Comparison of ENCODE assay signal across 19 cellular contexts in genomic region chr14:21236948-21237797, GRCh38. TPM values are rescaled to one million over a fixed set of nuclear protein-coding genes. Genes with fewer than 3 reads are reported as not detected.
A peak's percentile ranks its signal among the peaks of the same experiment; 100 is the strongest.
DNase-seq lines count a peak whose midpoint lies in the region; ATAC-seq and TF ChIP-seq lines count a peak whose summit lies in the region.
"Had no signal": no experiment of that assay in that cellular context is flagged by ENCODE, and none has a peak within 500 bp of the region (broad histone marks: within the 10 kb centered on the region; RNA-seq: fewer than 3 reads in every experiment).

No MANE protein-coding gene starts in this region.

- H2BK20ac ChIP-seq in IMR-90 (ENCODE audit: low read depth, low read length), result no peak overlapping the region

- no peaks in the 10 kb centered on the region for H3K9me3 Mint-ChIP-seq in activated CD4-positive, alpha-beta memory T cell treated with anti-CD3 and anti-CD28 coated beads for 36 hours
- H3K9me3 Mint-ChIP-seq in activated CD4-positive, alpha-beta memory T cell treated with anti-CD3 and anti-CD28 coated beads, Interleukin-2, amount 10 ng/mL, durations not matched to agents 7 days and 5 days, result no peaks in the 10 kb centered on the region
- H3K9me3 Mint-ChIP-seq in activated naive CD8-positive, alpha-beta T cell treated with anti-CD3 and anti-CD28 coated beads, Interleukin-2, amount 50 U/mL, for 24 hours, result no peaks in the 10 kb centered on the region
- H3K9me3 Mint-ChIP-seq in progenitor cell of endocrine pancreas (ENCODE audit: low read depth), result no peaks in the 10 kb centered on the region
- H3K9me3 Mint-ChIP-seq: CD14-positive monocyte had no signal

- peaks cover 1% of the 10 kb centered on the region for H3K4me1 ChIP-seq in IMR-90 (ENCODE audit: control insufficient read depth, insufficient read depth, low read length)

- H3K23ac ChIP-seq in IMR-90 (ENCODE audit: low read depth, low read length), result no peak overlapping the region

- no peak overlapping the region for H2BK15ac ChIP-seq in IMR-90 (ENCODE audit: low read depth, low read length)

- H3K14ac ChIP-seq in IMR-90 (replicated peaks; ENCODE audit: low read depth, low read length), result no peak overlapping the region

- WGBS in IMR-90 (ENCODE audit: extremely low coverage in 2 of 2, insufficient read length in 1 of 2), 2 experiments, result no CpG with 5 or more reads among the region's 6 CpGs

- no peak overlapping the region for H2BK120ac ChIP-seq in IMR-90 (ENCODE audit: low read depth, low read length)

- peaks cover 33% of the 10 kb centered on the region for H3K36me3 ChIP-seq in IMR-90 (ENCODE audit: control insufficient read depth, insufficient read depth, low read length)

- H4K8ac ChIP-seq in IMR-90 (ENCODE audit: low read depth in 2 of 2, low read length in 2 of 2), result no peak overlapping the region

- peaks cover 97% of the 10 kb centered on the region for H4K20me1 ChIP-seq in IMR-90 (ENCODE audit: insufficient read depth, low read length)

- in situ Hi-C loops in IMR-90 (cut with MboI; ENCODE audit: low sequenced_read_pairs), result no loop called here

- no peak overlapping the region for H3K4me3 Mint-ChIP-seq in activated CD4-positive, alpha-beta memory T cell treated with anti-CD3 and anti-CD28 coated beads for 36 hours
- no peak overlapping the region for H3K4me3 Mint-ChIP-seq in activated CD4-positive, alpha-beta memory T cell treated with anti-CD3 and anti-CD28 coated beads, Interleukin-2, amount 10 ng/mL, durations not matched to agents 7 days and 5 days
- no peak overlapping the region for H3K4me3 Mint-ChIP-seq in activated naive CD8-positive, alpha-beta T cell treated with anti-CD3 and anti-CD28 coated beads, Interleukin-2, amount 50 U/mL, for 24 hours
- H3K4me3 Mint-ChIP-seq in progenitor cell of endocrine pancreas (ENCODE audit: low read depth), result no peak overlapping the region
- H3K4me3 Mint-ChIP-seq: CD14-positive monocyte had no signal

- H3K4ac ChIP-seq in IMR-90 (ENCODE audit: low read depth, low read length), result no peak overlapping the region

- H4K5ac ChIP-seq in IMR-90 (ENCODE audit: low read depth, low read length), result no peak overlapping the region

- CTCF ChIA-PET in activated CD4-positive, alpha-beta memory T cell treated with anti-CD3 and anti-CD28 coated beads for 36 hours (lab: Charles Lee), result no interaction called here
- CTCF ChIA-PET in activated CD4-positive, alpha-beta memory T cell treated with anti-CD3 and anti-CD28 coated beads, Interleukin-2, amount 10 ng/mL, durations not matched to agents 7 days and 5 days (lab: Charles Lee), result no interaction called here
- CTCF ChIA-PET in IMR-90 (lab: Yijun Ruan, JAX), result no interaction called here

- 0 out of 2 replicates have a peak, but pooled peaks have one; percentile 12 for TF ChIP-seq POLR2A in IMR-90 (IDR thresholded peaks at IDR 0.05; ENCODE audit: low read depth, low read length)

- no peak overlapping the region for H2BK5ac ChIP-seq in IMR-90 (ENCODE audit: low read depth, low read length, poor library complexity, severe bottlenecking)

- POLR2A ChIA-PET in activated CD4-positive, alpha-beta memory T cell treated with anti-CD3 and anti-CD28 coated beads for 36 hours (lab: Charles Lee), result no interaction called here
- POLR2A ChIA-PET in activated CD4-positive, alpha-beta memory T cell treated with anti-CD3 and anti-CD28 coated beads, Interleukin-2, amount 10 ng/mL, durations not matched to agents 7 days and 5 days (lab: Charles Lee), result interaction anchor here (0.7 kb wide), 1 partner anchor 10 kb away, joined by 3 read pairs; no protein-coding TSS in a partner anchor
- POLR2A ChIA-PET in IMR-90 (lab: Charles Lee; ENCODE audit: unreplicated experiment), result no interaction called here

- dilution Hi-C loops in IMR-90 (cut with HindIII; ENCODE audit: low sequenced_read_pairs, unreplicated experiment), result no loop called here

- H2AK5ac ChIP-seq in IMR-90 (ENCODE audit: low read depth, low read length), result no peak overlapping the region

- no peak for DNase-seq in activated CD4-positive, alpha-beta memory T cell treated with anti-CD3 and anti-CD28 coated beads for 36 hours
- no peak for DNase-seq in activated CD4-positive, alpha-beta memory T cell treated with anti-CD3 and anti-CD28 coated beads, Interleukin-2, amount 10 ng/mL, durations not matched to agents 7 days and 5 days
- DNase-seq in IMR-90 (no peak), progenitor cell of endocrine pancreas (ENCODE audit: low spot score, unreplicated experiment) (no peak), pons (ENCODE audit: low spot score) (no peak), NCI-H187 (lab: John Stamatoyannopoulos, UW) (no peak)
- no peak for DNase-seq in activated naive CD8-positive, alpha-beta T cell treated with anti-CD3 and anti-CD28 coated beads, Interleukin-2, amount 50 U/mL, for 24 hours
- DNase-seq: activated CD4-positive, CD25-positive, alpha-beta regulatory T cell; activated T-cell treated with anti-CD3 and anti-CD28 coated beads for 4 hours; effector CD8-positive, alpha-beta T cell; kidney; NCI-H1092; NCI-H82 had no signal

- H4K91ac ChIP-seq in IMR-90 (ENCODE audit: insufficient read depth, low read depth, low read length), result no peak overlapping the region

- H2AK9ac ChIP-seq in IMR-90 (replicated peaks; ENCODE audit: low read depth, low read length, poor library complexity), result no peak overlapping the region

- no peak for TF ChIP-seq CTCF in IMR-90 (conservative IDR thresholded peaks at IDR 0.05; ENCODE audit: low read depth, low read length)
- no peak for TF ChIP-seq CTCF in progenitor cell of endocrine pancreas (IDR thresholded peaks at IDR 0.05; ENCODE audit: unreplicated experiment)

- no peak overlapping the region for H3K4me2 ChIP-seq in IMR-90 (ENCODE audit: low read depth, low read length)

- no peak overlapping the region for H3K9ac ChIP-seq in IMR-90 (ENCODE audit: low read depth, low read length)

- no peak for ATAC-seq in IMR-90 (ENCODE audit: low read depth)
- no peak for ATAC-seq in activated naive CD8-positive, alpha-beta T cell treated with anti-CD3 and anti-CD28 coated beads, Interleukin-2, amount 50 U/mL, for 24 hours
- no peak for ATAC-seq in HG03159 (IDR thresholded peaks at IDR 0.05; ENCODE audit: unreplicated experiment)

- no peak overlapping the region for H2AFZ ChIP-seq in IMR-90 (replicated peaks; ENCODE audit: low read length, poor library complexity)

- H3K27me3 ChIP-seq in IMR-90 (ENCODE audit: control insufficient read depth, insufficient read depth, low read length), result no peaks in the 10 kb centered on the region
- H3K27me3 ChIP-seq: tibial nerve had no signal

- H3K9me3 ChIP-seq in IMR-90 (ENCODE audit: control insufficient read depth, insufficient read depth, low read length), result no peaks in the 10 kb centered on the region
- H3K9me3 ChIP-seq: tibial nerve had no signal

- H3K79me1 ChIP-seq in IMR-90 (ENCODE audit: low read depth in 1 of 2, low read length in 2 of 2), result peaks cover 0 to 45% of the 10 kb centered on the region in 2 experiments; a peak in 2 of 4 replicates

- peaks cover 60% of the 10 kb centered on the region for H3K36me3 Mint-ChIP-seq in activated CD4-positive, alpha-beta memory T cell treated with anti-CD3 and anti-CD28 coated beads for 36 hours
- peaks cover 66% of the 10 kb centered on the region for H3K36me3 Mint-ChIP-seq in activated CD4-positive, alpha-beta memory T cell treated with anti-CD3 and anti-CD28 coated beads, Interleukin-2, amount 10 ng/mL, durations not matched to agents 7 days and 5 days (ENCODE audit: low read depth)
- H3K36me3 Mint-ChIP-seq in activated naive CD8-positive, alpha-beta T cell treated with anti-CD3 and anti-CD28 coated beads, Interleukin-2, amount 50 U/mL, for 24 hours (ENCODE audit: low read depth), result peaks cover 86% of the 10 kb centered on the region
- H3K36me3 Mint-ChIP-seq in progenitor cell of endocrine pancreas (ENCODE audit: insufficient read depth), result peaks cover 19% of the 10 kb centered on the region

- no peak for TF ChIP-seq RAD21 in IMR-90 (IDR thresholded peaks at IDR 0.05; ENCODE audit: low read length)

- no peak overlapping the region for H3K18ac ChIP-seq in IMR-90 (ENCODE audit: low read depth, low read length)

- H3K4me3 ChIP-seq in IMR-90 (ENCODE audit: insufficient read depth, low read depth, low read length), result no peak overlapping the region
- H3K4me3 ChIP-seq: tibial nerve had no signal

- peak overlapping the region; percentile 13 for H3K27ac Mint-ChIP-seq in activated CD4-positive, alpha-beta memory T cell treated with anti-CD3 and anti-CD28 coated beads for 36 hours
- no peak overlapping the region for H3K27ac Mint-ChIP-seq in activated CD4-positive, alpha-beta memory T cell treated with anti-CD3 and anti-CD28 coated beads, Interleukin-2, amount 10 ng/mL, durations not matched to agents 7 days and 5 days
- H3K27ac Mint-ChIP-seq in activated naive CD8-positive, alpha-beta T cell treated with anti-CD3 and anti-CD28 coated beads, Interleukin-2, amount 50 U/mL, for 24 hours, result peak overlapping the region; percentile 54
- H3K27ac Mint-ChIP-seq in progenitor cell of endocrine pancreas, result peak overlapping the region; percentile 56

- no peaks in the 10 kb centered on the region for H3K27me3 Mint-ChIP-seq in activated CD4-positive, alpha-beta memory T cell treated with anti-CD3 and anti-CD28 coated beads for 36 hours
- H3K27me3 Mint-ChIP-seq in activated CD4-positive, alpha-beta memory T cell treated with anti-CD3 and anti-CD28 coated beads, Interleukin-2, amount 10 ng/mL, durations not matched to agents 7 days and 5 days, result no peaks in the 10 kb centered on the region
- no peaks in the 10 kb centered on the region for H3K27me3 Mint-ChIP-seq in activated naive CD8-positive, alpha-beta T cell treated with anti-CD3 and anti-CD28 coated beads, Interleukin-2, amount 50 U/mL, for 24 hours
- no peaks in the 10 kb centered on the region for H3K27me3 Mint-ChIP-seq in progenitor cell of endocrine pancreas

- H3K27ac ChIP-seq in IMR-90 (ENCODE audit: insufficient read depth, low read length), result no peak overlapping the region
- H3K27ac ChIP-seq: tibial nerve had no signal

- H3K9me1 ChIP-seq in IMR-90 (ENCODE audit: insufficient read depth, low read length), result 0 out of 2 replicates have a peak, but pooled peaks cover 2% of the 10 kb centered on the region

- no peak overlapping the region for H3K56ac ChIP-seq in IMR-90 (ENCODE audit: extremely low read depth, insufficient read depth, low read length)

- BruUV-seq in IMR-90 (replicated peaks; lab: Mats Ljungman, UMichigan), result no TSS peak

- intact Hi-C loops in activated CD4-positive, alpha-beta memory T cell treated with anti-CD3 and anti-CD28 coated beads for 36 hours (cut with micrococcal nuclease), result loop anchor here (10.0 kb wide), 1 partner anchor 318 kb away; no protein-coding TSS in a partner anchor
- intact Hi-C loops in IMR-90 (cut with micrococcal nuclease), result no loop called here

- H3K4me1 Mint-ChIP-seq in activated CD4-positive, alpha-beta memory T cell treated with anti-CD3 and anti-CD28 coated beads for 36 hours (ENCODE audit: low read depth), result peaks cover 86% of the 10 kb centered on the region
- H3K4me1 Mint-ChIP-seq in activated CD4-positive, alpha-beta memory T cell treated with anti-CD3 and anti-CD28 coated beads, Interleukin-2, amount 10 ng/mL, durations not matched to agents 7 days and 5 days, result peaks cover 83% of the 10 kb centered on the region
- H3K4me1 Mint-ChIP-seq in activated naive CD8-positive, alpha-beta T cell treated with anti-CD3 and anti-CD28 coated beads, Interleukin-2, amount 50 U/mL, for 24 hours, result peaks cover 92% of the 10 kb centered on the region
- H3K4me1 Mint-ChIP-seq in progenitor cell of endocrine pancreas (ENCODE audit: low read depth), result peaks cover 33% of the 10 kb centered on the region

RNA-seq across cellular contexts. Expression of gene HNRNPC, which starts 32.1 kb away (rescaled TPM):
- 1,000 to 10,000 TPM; 1,063 to 1,070 TPM for total RNA-seq in activated CD4-positive, alpha-beta memory T cell treated with anti-CD3 and anti-CD28 coated beads for 36 hours
- total RNA-seq in activated CD4-positive, alpha-beta memory T cell treated with anti-CD3 and anti-CD28 coated beads, Interleukin-2, amount 10 ng/mL, durations not matched to agents 7 days and 5 days, result 100 to 1,000 TPM; 689 to 710 TPM
- total RNA-seq in IMR-90 (2012; rRNA removed) (308 and 548 TPM in 2 replicates), progenitor cell of endocrine pancreas (676 and 690 TPM in 2 replicates)
- 366 and 615 TPM in 2 replicates for polyA plus RNA-seq in IMR-90 (2012; rRNA removed)
- 170 and 542 TPM in 2 replicates for polyA plus RNA-seq in IMR-90 (2012; cell fraction: cytosol; rRNA removed)
- 75.4 and 293 TPM in 2 replicates for polyA plus RNA-seq in IMR-90 (2012; cell fraction: nucleus; rRNA removed; ENCODE audit: low replicate concordance)

RNA-seq across cellular contexts. Expression of gene RPGRIP1, which starts 42.7 kb away (rescaled TPM):
- total RNA-seq in activated CD4-positive, alpha-beta memory T cell treated with anti-CD3 and anti-CD28 coated beads for 36 hours, result under 1 TPM in 1 of 2 experiments, not detected in 1; 0.07 TPM
- not detected for total RNA-seq in activated CD4-positive, alpha-beta memory T cell treated with anti-CD3 and anti-CD28 coated beads, Interleukin-2, amount 10 ng/mL, durations not matched to agents 7 days and 5 days
- total RNA-seq in IMR-90 (2012; rRNA removed) (not detected in 2 replicates), progenitor cell of endocrine pancreas (0.19 and 0.58 TPM in 2 replicates)
- polyA plus RNA-seq in IMR-90 (2012; rRNA removed), result not detected in 2 replicates
- polyA plus RNA-seq in IMR-90 (2012; cell fraction: cytosol; rRNA removed), result not detected in 2 replicates
- not detected in 2 replicates for polyA plus RNA-seq in IMR-90 (2012; cell fraction: nucleus; rRNA removed; ENCODE audit: low replicate concordance)
- total RNA-seq: cardiac septum; skeletal muscle tissue; T-helper 1 cell treated with Interleukin-12 subunit alpha and Interleukin-12 subunit beta and Interleukin-4 antibody, amounts not matched to agents 30 ng/mL and 1 ng/mL, for 36 hours had no signal
